ENCODE assay signal across 37 cellular contexts in genomic region chr10:73981812-73982211, GRCh38.
"Had no signal": no experiment of that assay in that cellular context is flagged by ENCODE, and none has a peak within 500 bp of the region (broad histone marks: within the 10 kb centered on the region; RNA-seq: fewer than 3 reads in every experiment).

No MANE protein-coding gene starts in this region.

- DNase-seq: activated B cell treated with CpG ODN at 0.5 μM for 24 hours; activated CD4-positive, alpha-beta memory T cell treated with anti-CD3 and anti-CD28 coated beads for 36 hours; activated CD4-positive, alpha-beta T cell treated with anti-CD3 and anti-CD28 coated beads for 4 hours; activated CD4-positive, alpha-beta T cell treated with anti-CD3 and anti-CD28 coated beads, Interleukin-2, amount 10 ng/mL, durations not matched to agents 24 days and 14 days; activated CD4-positive, alpha-beta T cell treated with anti-CD3 and anti-CD28 coated beads, Interleukin-2, amount 50 U/mL, for 1 hour; activated CD4-positive, alpha-beta T cell treated with anti-CD3 and anti-CD28 coated beads, Interleukin-2, amount 50 U/mL, for 4 hours; activated CD4-positive, CD25-positive, alpha-beta regulatory T cell treated with anti-CD3 and anti-CD28 coated beads, Interleukin-2, amount 50 U/mL, for 72 hours; activated CD8-positive, alpha-beta memory T cell treated with anti-CD3 and anti-CD28 coated beads, Interleukin-2, amount 50 U/mL, for 4 hours; activated CD8-positive, alpha-beta T cell treated with anti-CD3 and anti-CD28 coated beads for 36 hours; activated effector memory CD4-positive, alpha-beta T cell treated with Interleukin-2 at 50 U/mL for 16 hours; activated gamma-delta T cell; activated naive CD4-positive, alpha-beta T cell treated with anti-CD3 and anti-CD28 coated beads, Interleukin-2, amount 10 ng/mL, durations not matched to agents 7 days and 5 days; activated naive CD4-positive, alpha-beta T cell treated with Interleukin-2 at 50 U/mL for 16 hours; activated naive CD8-positive, alpha-beta T cell treated with anti-CD3 and anti-CD28 coated beads, Interleukin-2, amount 10 ng/mL, durations not matched to agents 7 days and 5 days; activated naive CD8-positive, alpha-beta T cell treated with anti-CD3 and anti-CD28 coated beads, Interleukin-2, amount 50 U/mL, for 24 hours; activated T-cell treated with anti-CD3 and anti-CD28 coated beads for 4 hours; activated T-cell treated with anti-CD3 and anti-CD28 coated beads, Interleukin-2, amount 50 U/mL, for 1 hour; activated T-cell treated with anti-CD3 and anti-CD28 coated beads, Interleukin-2, amount 50 U/mL, for 4 hours; activated T-cell treated with anti-CD3 and anti-CD28 coated beads, Interleukin-2, amount 50 U/mL, for 72 hours; amygdala; anterior cingulate cortex; caudate nucleus; cerebellar nuclear complex; T-helper 1 cell; T-helper 2 cell; T-helper 9 cell had no signal

- H3K27ac Mint-ChIP-seq: activated B cell treated with CpG ODN at 0.5 μM for 24 hours; activated CD4-positive, alpha-beta memory T cell treated with anti-CD3 and anti-CD28 coated beads for 36 hours; activated CD4-positive, alpha-beta T cell treated with anti-CD3 and anti-CD28 coated beads, Interleukin-2, amount 10 ng/mL, durations not matched to agents 24 days and 14 days; activated CD8-positive, alpha-beta T cell treated with anti-CD3 and anti-CD28 coated beads for 36 hours; activated naive CD4-positive, alpha-beta T cell treated with anti-CD3 and anti-CD28 coated beads, Interleukin-2, amount 10 ng/mL, durations not matched to agents 7 days and 5 days; activated naive CD4-positive, alpha-beta T cell treated with anti-CD3 and anti-CD28 coated beads, Interleukin-2, amount 50 U/mL, for 24 hours; activated naive CD8-positive, alpha-beta T cell; activated naive CD8-positive, alpha-beta T cell treated with anti-CD3 and anti-CD28 coated beads, Interleukin-2, amount 10 ng/mL, durations not matched to agents 7 days and 5 days; activated naive CD8-positive, alpha-beta T cell treated with anti-CD3 and anti-CD28 coated beads, Interleukin-2, amount 50 U/mL, for 24 hours; activated T-cell treated with anti-CD3 and anti-CD28 coated beads, Interleukin-2, amount 50 U/mL, for 72 hours; activated T-helper 1 cell treated with anti-CD3 and anti-CD28 coated beads, Interleukin-12 subunit alpha, Interleukin-12 subunit beta, Interleukin-2, Interleukin-4 antibody, amounts not matched to agents 30 ng/mL and 10 ng/mL and 1 ng/mL, durations not matched to agents 14 hours and 24 hours and 36 hours; activated T-helper 17 cell treated with anti-CD3 and anti-CD28 coated beads, Interleukin-2, amount 50 U/mL, for 72 hours; brain; T-helper 1 cell treated with Interleukin-12 subunit alpha and Interleukin-12 subunit beta and Interleukin-4 antibody, amounts not matched to agents 30 μg/mL and 1 μg/mL, for 36 hours; T-helper 2 cell treated with Interferon-gamma antibody and Interleukin-4, amounts not matched to agents 5 μg/mL and 100 μg/mL, for 36 hours had no signal

- H3K4me3 ChIP-seq: ascending aorta, cardiac muscle cell had no signal

- H3K27ac ChIP-seq: ascending aorta, cardiac muscle cell, VCaP had no signal

- H3K9me3 Mint-ChIP-seq: activated B cell treated with CpG ODN at 0.5 μM for 24 hours; activated CD4-positive, alpha-beta memory T cell treated with anti-CD3 and anti-CD28 coated beads for 36 hours; activated CD4-positive, alpha-beta T cell treated with anti-CD3 and anti-CD28 coated beads, Interleukin-2, amount 10 ng/mL, durations not matched to agents 24 days and 14 days; activated CD8-positive, alpha-beta T cell treated with anti-CD3 and anti-CD28 coated beads for 36 hours; activated naive CD4-positive, alpha-beta T cell treated with anti-CD3 and anti-CD28 coated beads, Interleukin-2, amount 10 ng/mL, durations not matched to agents 7 days and 5 days; activated naive CD4-positive, alpha-beta T cell treated with anti-CD3 and anti-CD28 coated beads, Interleukin-2, amount 50 U/mL, for 24 hours; activated naive CD8-positive, alpha-beta T cell treated with anti-CD3 and anti-CD28 coated beads, Interleukin-2, amount 10 ng/mL, durations not matched to agents 7 days and 5 days; activated naive CD8-positive, alpha-beta T cell treated with anti-CD3 and anti-CD28 coated beads, Interleukin-2, amount 50 U/mL, for 24 hours; activated T-cell treated with anti-CD3 and anti-CD28 coated beads, Interleukin-2, amount 50 U/mL, for 4 hours; activated T-cell treated with anti-CD3 and anti-CD28 coated beads, Interleukin-2, amount 50 U/mL, for 72 hours; activated T-helper 1 cell treated with anti-CD3 and anti-CD28 coated beads, Interleukin-12 subunit alpha, Interleukin-12 subunit beta, Interleukin-2, Interleukin-4 antibody, amounts not matched to agents 30 ng/mL and 10 ng/mL and 1 ng/mL, durations not matched to agents 14 hours and 24 hours and 36 hours; activated T-helper 17 cell treated with anti-CD3 and anti-CD28 coated beads, Interleukin-2, amount 50 U/mL, for 72 hours; central memory CD8-positive, alpha-beta T cell; T-helper 1 cell treated with Interleukin-12 subunit alpha and Interleukin-12 subunit beta and Interleukin-4 antibody, amounts not matched to agents 30 μg/mL and 1 μg/mL, for 36 hours; T-helper 2 cell treated with Interferon-gamma antibody and Interleukin-4, amounts not matched to agents 5 μg/mL and 100 μg/mL, for 36 hours had no signal

- H3K36me3 Mint-ChIP-seq: activated CD4-positive, alpha-beta memory T cell treated with anti-CD3 and anti-CD28 coated beads for 36 hours; activated naive CD4-positive, alpha-beta T cell treated with anti-CD3 and anti-CD28 coated beads, Interleukin-2, amount 10 ng/mL, durations not matched to agents 7 days and 5 days; activated naive CD4-positive, alpha-beta T cell treated with anti-CD3 and anti-CD28 coated beads, Interleukin-2, amount 50 U/mL, for 24 hours; activated naive CD8-positive, alpha-beta T cell; activated naive CD8-positive, alpha-beta T cell treated with anti-CD3 and anti-CD28 coated beads, Interleukin-2, amount 10 ng/mL, durations not matched to agents 7 days and 5 days; brain had no signal

- ATAC-seq: activated CD8-positive, alpha-beta T cell treated with anti-CD3 and anti-CD28 coated beads for 36 hours; activated naive CD8-positive, alpha-beta T cell treated with anti-CD3 and anti-CD28 coated beads, Interleukin-2, amount 50 U/mL, for 24 hours; activated T-cell treated with anti-CD3 and anti-CD28 coated beads, Interleukin-2, amount 50 U/mL, for 4 hours; activated T-cell treated with anti-CD3 and anti-CD28 coated beads, Interleukin-2, amount 50 U/mL, for 72 hours; activated T-helper 17 cell treated with anti-CD3 and anti-CD28 coated beads, Interleukin-2, amount 50 U/mL, for 72 hours had no signal

- H3K9me3 ChIP-seq: ascending aorta had no signal

- H3K27me3 ChIP-seq: ascending aorta, cardiac muscle cell had no signal

- H3K27me3 Mint-ChIP-seq: activated B cell treated with CpG ODN at 0.5 μM for 24 hours; activated CD4-positive, alpha-beta memory T cell treated with anti-CD3 and anti-CD28 coated beads for 36 hours; activated CD8-positive, alpha-beta T cell treated with anti-CD3 and anti-CD28 coated beads for 36 hours; activated naive CD4-positive, alpha-beta T cell treated with anti-CD3 and anti-CD28 coated beads, Interleukin-2, amount 50 U/mL, for 24 hours; activated naive CD8-positive, alpha-beta T cell; activated naive CD8-positive, alpha-beta T cell treated with anti-CD3 and anti-CD28 coated beads, Interleukin-2, amount 50 U/mL, for 24 hours; activated T-helper 17 cell treated with anti-CD3 and anti-CD28 coated beads, Interleukin-2, amount 50 U/mL, for 72 hours; brain; central memory CD8-positive, alpha-beta T cell had no signal

- H3K4me3 Mint-ChIP-seq: activated B cell treated with CpG ODN at 0.5 μM for 24 hours; activated CD4-positive, alpha-beta memory T cell treated with anti-CD3 and anti-CD28 coated beads for 36 hours; activated CD4-positive, alpha-beta T cell treated with anti-CD3 and anti-CD28 coated beads, Interleukin-2, amount 10 ng/mL, durations not matched to agents 24 days and 14 days; activated CD8-positive, alpha-beta T cell treated with anti-CD3 and anti-CD28 coated beads for 36 hours; activated naive CD4-positive, alpha-beta T cell treated with anti-CD3 and anti-CD28 coated beads, Interleukin-2, amount 10 ng/mL, durations not matched to agents 7 days and 5 days; activated naive CD4-positive, alpha-beta T cell treated with anti-CD3 and anti-CD28 coated beads, Interleukin-2, amount 50 U/mL, for 24 hours; activated naive CD8-positive, alpha-beta T cell; activated naive CD8-positive, alpha-beta T cell treated with anti-CD3 and anti-CD28 coated beads, Interleukin-2, amount 10 ng/mL, durations not matched to agents 7 days and 5 days; activated naive CD8-positive, alpha-beta T cell treated with anti-CD3 and anti-CD28 coated beads, Interleukin-2, amount 50 U/mL, for 24 hours; activated T-cell treated with anti-CD3 and anti-CD28 coated beads, Interleukin-2, amount 50 U/mL, for 4 hours; activated T-cell treated with anti-CD3 and anti-CD28 coated beads, Interleukin-2, amount 50 U/mL, for 72 hours; activated T-helper 1 cell treated with anti-CD3 and anti-CD28 coated beads, Interleukin-12 subunit alpha, Interleukin-12 subunit beta, Interleukin-2, Interleukin-4 antibody, amounts not matched to agents 30 ng/mL and 10 ng/mL and 1 ng/mL, durations not matched to agents 14 hours and 24 hours and 36 hours; activated T-helper 17 cell treated with anti-CD3 and anti-CD28 coated beads, Interleukin-2, amount 50 U/mL, for 72 hours; brain; central memory CD8-positive, alpha-beta T cell; T-helper 1 cell treated with Interleukin-12 subunit alpha and Interleukin-12 subunit beta and Interleukin-4 antibody, amounts not matched to agents 30 μg/mL and 1 μg/mL, for 36 hours; T-helper 2 cell treated with Interferon-gamma antibody and Interleukin-4, amounts not matched to agents 5 μg/mL and 100 μg/mL, for 36 hours had no signal

- H3K36me3 ChIP-seq: ascending aorta, cardiac muscle cell had no signal
